In the genomic region with DNA sequence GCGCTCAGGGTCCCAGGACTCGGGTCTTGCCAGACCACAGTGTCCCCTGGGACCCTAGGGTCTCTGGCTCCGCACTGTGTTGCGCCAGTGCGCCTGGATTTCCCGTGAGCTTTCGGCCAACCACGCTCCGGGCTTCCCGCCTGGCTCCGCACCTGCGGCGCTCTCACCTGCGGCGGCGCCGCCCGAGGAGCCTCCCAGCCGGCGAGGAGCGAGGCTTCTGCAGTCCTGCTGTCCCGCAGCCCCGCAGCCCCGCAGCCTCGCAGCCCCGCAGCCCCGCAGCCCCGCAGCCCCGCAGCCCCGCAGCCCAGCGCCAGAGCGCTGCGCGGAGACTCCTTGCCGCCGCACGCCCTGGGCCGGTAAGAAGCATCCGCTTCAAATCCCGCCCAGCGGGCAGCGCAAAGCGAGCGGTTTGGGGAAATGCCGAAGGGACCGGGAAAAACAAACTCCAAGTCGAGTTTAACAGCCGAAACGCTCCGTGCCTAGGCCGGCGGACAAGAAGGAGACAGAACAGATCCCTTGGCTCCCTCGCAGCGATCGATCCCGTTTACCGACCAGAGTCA, we compare ENCODE assay signal across 12 cellular contexts. TPM values are rescaled to one million over a fixed set of nuclear protein-coding genes. Genes with fewer than 3 reads are reported as not detected.
DNase-seq lines count a peak whose midpoint lies in the region; ATAC-seq, FAIRE-seq and TF ChIP-seq lines count a peak whose summit lies in the region.
"Had no signal": no experiment of that assay in that cellular context is flagged by ENCODE, and none has a peak within 500 bp of the region (broad histone marks: within the 10 kb centered on the region; RNA-seq: fewer than 3 reads in every experiment).

No MANE protein-coding gene starts in this region.

- intact Hi-C loops in activated CD4-positive, alpha-beta T cell treated with anti-CD3 and anti-CD28 coated beads, Interleukin-2, amount 10 ng/mL, durations not matched to agents 24 days and 14 days (cut with micrococcal nuclease): loop anchor here (5.0 kb wide), 1 partner anchor 732 kb away; no protein-coding TSS in a partner anchor
- intact Hi-C loops in stomach (cut with DNase I; ENCODE audit: low total_unique reads): no loop called here

- WGBS in stomach, 5 donors: 2 to 15% (median 8%) methylated on average over 4 to 57 of the region's 57 CpGs
- WGBS in small intestine, 3 donors: 3 to 10% (median 8%) methylated on average over 48 to 57 of the region's 57 CpGs

- no peaks in the 10 kb centered on the region for H3K36me3 ChIP-seq in NT2/D1 (ENCODE audit: insufficient read depth, insufficient read length, low read length)
- H3K36me3 ChIP-seq in iPS-18a (ENCODE audit: control insufficient read depth, low read depth, low read length): no peaks in the 10 kb centered on the region
- no peaks in the 10 kb centered on the region for H3K36me3 ChIP-seq in stomach
- no peaks in the 10 kb centered on the region for H3K36me3 ChIP-seq in small intestine (ENCODE audit: control insufficient read depth in 2 of 2, insufficient read depth in 2 of 2, low read length in 2 of 2)

- H3K4me1 ChIP-seq in NT2/D1 (ENCODE audit: insufficient read depth, insufficient read length) (peaks cover 13% of the 10 kb centered on the region), iPS-18a (ENCODE audit: control insufficient read depth, low read depth, low read length) (peaks cover 15% of the 10 kb centered on the region), stomach (peaks cover 37 to 57% (median 45%) of the 10 kb centered on the region in 4 donors), small intestine (ENCODE audit: control insufficient read depth in 2 of 2, insufficient read depth in 1 of 2, low read depth in 1 of 2, low read length in 1 of 2) (peaks cover 0 to 3% of the 10 kb centered on the region in 2 donors)

- H3K9me3 Mint-ChIP-seq in activated CD4-positive, alpha-beta T cell treated with anti-CD3 and anti-CD28 coated beads, Interleukin-2, amount 10 ng/mL, durations not matched to agents 24 days and 14 days: no peaks in the 10 kb centered on the region

- peaks cover 93% of the 10 kb centered on the region for H3K27me3 Mint-ChIP-seq in activated CD4-positive, alpha-beta T cell treated with anti-CD3 and anti-CD28 coated beads, Interleukin-2, amount 10 ng/mL, durations not matched to agents 24 days and 14 days

- TF ChIP-seq EP300 in stomach (IDR thresholded peaks at IDR 0.05): no peak

- no peaks in the 10 kb centered on the region for H3K9me3 ChIP-seq in NT2/D1 (ENCODE audit: insufficient read depth, low read length)
- H3K9me3 ChIP-seq in iPS-18a (ENCODE audit: control insufficient read depth, low read depth, low read length): no peaks in the 10 kb centered on the region
- no peaks in the 10 kb centered on the region for H3K9me3 ChIP-seq in stomach
- no peaks in the 10 kb centered on the region for H3K9me3 ChIP-seq in small intestine (ENCODE audit: control insufficient read depth, low read depth)

- H3K9ac ChIP-seq in NT2/D1 (ENCODE audit: insufficient read length, low read depth) (peak overlapping the region; percentile 61), iPS-18a (ENCODE audit: low read length) (no peak overlapping the region)

- H3K27ac ChIP-seq in iPS-18a (ENCODE audit: low read length) (no peak overlapping the region), stomach (no peak overlapping the region), small intestine (ENCODE audit: low read depth in 1 of 2, low read length in 1 of 2) (no peak overlapping the region)

- TF ChIP-seq POLR2A in stomach (IDR thresholded peaks at IDR 0.05): no peak

- no peaks in the 10 kb centered on the region for H3K36me3 Mint-ChIP-seq in activated CD4-positive, alpha-beta T cell treated with anti-CD3 and anti-CD28 coated beads, Interleukin-2, amount 10 ng/mL, durations not matched to agents 24 days and 14 days (ENCODE audit: low read depth)

- H3K27me3 ChIP-seq in NT2/D1 (ENCODE audit: insufficient read depth, insufficient read length) (peaks cover 99% of the 10 kb centered on the region), iPS-18a (ENCODE audit: control insufficient read depth, insufficient read depth, low read length) (peaks cover 100% of the 10 kb centered on the region), stomach (peaks cover 54 to 100% (median 100%) of the 10 kb centered on the region in 3 donors), small intestine (ENCODE audit: control insufficient read depth in 2 of 2, insufficient read depth in 2 of 2, low read length in 2 of 2) (peaks cover 19 to 79% of the 10 kb centered on the region in 2 donors)

- H3K4me3 ChIP-seq in NT2/D1 (ENCODE audit: insufficient read length, low read depth): peak overlapping the region; percentile 47
- H3K4me3 ChIP-seq in iPS-18a (ENCODE audit: low read length): peak overlapping the region; percentile 17
- peak overlapping the region; percentile 7 to 50 (median 31) for H3K4me3 ChIP-seq in stomach
- H3K4me3 ChIP-seq in small intestine (ENCODE audit: low read depth in 1 of 2, low read length in 2 of 2): peak overlapping the region in 1 of 2 donors; percentile 15

- no peak overlapping the region for H3K27ac Mint-ChIP-seq in activated CD4-positive, alpha-beta T cell treated with anti-CD3 and anti-CD28 coated beads, Interleukin-2, amount 10 ng/mL, durations not matched to agents 24 days and 14 days

- no peak for FAIRE-seq in small intestine (lab: Jason Lieb, UNC)

- peaks cover 30% of the 10 kb centered on the region for H3K4me1 Mint-ChIP-seq in activated CD4-positive, alpha-beta T cell treated with anti-CD3 and anti-CD28 coated beads, Interleukin-2, amount 10 ng/mL, durations not matched to agents 24 days and 14 days

- no peak for TF ChIP-seq CTCF in stomach (IDR thresholded peaks at IDR 0.05)

- no peak for ATAC-seq in GM18858 (IDR thresholded peaks at IDR 0.05; ENCODE audit: unreplicated experiment)
- no peak for ATAC-seq in HG02840 (IDR thresholded peaks at IDR 0.05; ENCODE audit: low FRiP score, unreplicated experiment)

- peak overlapping the region; percentile 34 for H3K4me3 Mint-ChIP-seq in activated CD4-positive, alpha-beta T cell treated with anti-CD3 and anti-CD28 coated beads, Interleukin-2, amount 10 ng/mL, durations not matched to agents 24 days and 14 days

- DNase-seq in activated CD4-positive, alpha-beta T cell treated with anti-CD3 and anti-CD28 coated beads, Interleukin-2, amount 10 ng/mL, durations not matched to agents 24 days and 14 days: no peak
- DNase-seq in activated CD4-positive, alpha-beta T cell treated with anti-CD3 and anti-CD28 coated beads for 1 hour: no peak
- DNase-seq in NT2/D1 (ENCODE audit: low read depth, low spot score) (peak; percentile 46), stomach (no peak), small intestine (no peak)
- DNase-seq: activated CD4-positive, alpha-beta T cell treated with anti-CD3 and anti-CD28 coated beads for 4 hours; C1 segment of cervical spinal cord; central memory CD4-positive, alpha-beta T cell; hippocampal formation had no signal

RNA-seq across cellular contexts. Expression of gene ALX4, which starts 0.9 kb away (rescaled TPM):
- not detected in 2 replicates for total RNA-seq in activated CD4-positive, alpha-beta T cell treated with anti-CD3 and anti-CD28 coated beads, Interleukin-2, amount 10 ng/mL, durations not matched to agents 24 days and 14 days
- total RNA-seq in stomach: not detected
- polyA plus RNA-seq in stomach (not detected), small intestine (not detected)
